Comparison of ENCODE assay signal across 19 cellular contexts in genomic region chr12:15404485-15404884, GRCh38.
A peak's percentile ranks its signal among the peaks of the same experiment; 100 is the strongest.
DNase-seq lines count a peak whose midpoint lies in the region; ATAC-seq, FAIRE-seq and TF ChIP-seq lines count a peak whose summit lies in the region.
"Had no signal": no experiment of that assay in that cellular context is flagged by ENCODE, and none has a peak within 500 bp of the region (broad histone marks: within the 10 kb centered on the region; RNA-seq: fewer than 3 reads in every experiment).

No MANE protein-coding gene starts in this region.

- H3K4me3 Mint-ChIP-seq in activated CD4-positive, alpha-beta T cell treated with anti-CD3 and anti-CD28 coated beads, Interleukin-2, amount 10 ng/mL, durations not matched to agents 24 days and 14 days: no peak overlapping the region
- H3K4me3 Mint-ChIP-seq: activated naive CD4-positive, alpha-beta T cell treated with anti-CD3 and anti-CD28 coated beads, Interleukin-2, amount 50 U/mL, for 24 hours; H9; stimulated activated memory B cell treated with anti-CD40 and anti-IgM and Interleukin-4, amounts not matched to agents 10 μg/mL and 1 μg/mL and 100 μg/mL, for 72 hours; T-helper 17 cell had no signal

- no peak for FAIRE-seq in bronchial epithelial cell (lab: Jason Lieb, UNC)
- FAIRE-seq: kidney, small intestine had no signal

- H3K27ac Mint-ChIP-seq in activated CD4-positive, alpha-beta T cell treated with anti-CD3 and anti-CD28 coated beads, Interleukin-2, amount 10 ng/mL, durations not matched to agents 24 days and 14 days: no peak overlapping the region
- H3K27ac Mint-ChIP-seq: activated naive CD4-positive, alpha-beta T cell treated with anti-CD3 and anti-CD28 coated beads, Interleukin-2, amount 50 U/mL, for 24 hours; H9; stimulated activated memory B cell treated with anti-CD40 and anti-IgM and Interleukin-4, amounts not matched to agents 10 μg/mL and 1 μg/mL and 100 μg/mL, for 72 hours; T-helper 17 cell had no signal

- H3K4me3 ChIP-seq in AG04449 (ENCODE audit: low read depth, low read length): no peak overlapping the region
- no peak overlapping the region for H3K4me3 ChIP-seq in bronchial epithelial cell (ENCODE audit: low read depth, low read length)
- H3K4me3 ChIP-seq in lower leg skin (ENCODE audit: low read depth, poor library complexity, severe bottlenecking): no peak overlapping the region

- no peaks in the 10 kb centered on the region for H3K36me3 ChIP-seq in bronchial epithelial cell (ENCODE audit: control insufficient read depth, insufficient read depth, low read length)

- CTCF ChIA-PET in AG04449 (lab: Yijun Ruan, JAX): no interaction called here

- ATAC-seq in HG02763 (IDR thresholded peaks at IDR 0.05; ENCODE audit: unreplicated experiment): no peak
- ATAC-seq: Right ventricle myocardium inferior; stimulated activated memory B cell treated with anti-CD40 and anti-IgM and Interleukin-4, amounts not matched to agents 10 μg/mL and 1 μg/mL and 100 μg/mL, for 72 hours; T-helper 17 cell had no signal

- peak; percentile 21 for DNase-seq in AG04449 (ENCODE audit: low read depth, low spot score)
- peak; percentile 57 for DNase-seq in HT1080 (ENCODE audit: low read depth)
- peak; percentile 81 for DNase-seq in bronchial epithelial cell (ENCODE audit: low read depth)
- peak; percentile 81 for DNase-seq in kidney glomerular epithelial cell (lab: John Stamatoyannopoulos, UW)
- no peak for DNase-seq in lower leg skin (ENCODE audit: low spot score in 2 of 2)
- no peak for DNase-seq in activated CD4-positive, alpha-beta T cell treated with anti-CD3 and anti-CD28 coated beads, Interleukin-2, amount 10 ng/mL, durations not matched to agents 24 days and 14 days
- no peak for DNase-seq in HT-29 (ENCODE audit: low spot score)
- DNase-seq: H9, IMR-90, kidney, NCI-H2081 treated with DMSO at 0.1 percent for 48 hours, NCI-H82, occipital lobe, small intestine, T-helper 17 cell had no signal

- H3K36me3 Mint-ChIP-seq in activated CD4-positive, alpha-beta T cell treated with anti-CD3 and anti-CD28 coated beads, Interleukin-2, amount 10 ng/mL, durations not matched to agents 24 days and 14 days (ENCODE audit: low read depth): no peaks in the 10 kb centered on the region
- H3K36me3 Mint-ChIP-seq: activated naive CD4-positive, alpha-beta T cell treated with anti-CD3 and anti-CD28 coated beads, Interleukin-2, amount 50 U/mL, for 24 hours; stimulated activated memory B cell treated with anti-CD40 and anti-IgM and Interleukin-4, amounts not matched to agents 10 μg/mL and 1 μg/mL and 100 μg/mL, for 72 hours had no signal

- TF ChIP-seq CTCF in AG04449 (IDR thresholded peaks at IDR 0.05; ENCODE audit: insufficient read depth, low read length, missing control alignments): no peak
- TF ChIP-seq CTCF in bronchial epithelial cell (IDR thresholded peaks at IDR 0.05; ENCODE audit: insufficient read depth, low read length, severe bottlenecking): no peak
- TF ChIP-seq CTCF in lower leg skin (IDR thresholded peaks at IDR 0.05): no peak

- TF ChIP-seq POLR2A in lower leg skin (IDR thresholded peaks at IDR 0.05): no peak

- intact Hi-C loops in lower leg skin (cut with DNase I; ENCODE audit: low total_unique reads): no loop called here
- intact Hi-C loops in activated CD4-positive, alpha-beta T cell treated with anti-CD3 and anti-CD28 coated beads, Interleukin-2, amount 10 ng/mL, durations not matched to agents 24 days and 14 days (cut with micrococcal nuclease): no loop called here

- no peaks in the 10 kb centered on the region for H3K4me1 Mint-ChIP-seq in activated CD4-positive, alpha-beta T cell treated with anti-CD3 and anti-CD28 coated beads, Interleukin-2, amount 10 ng/mL, durations not matched to agents 24 days and 14 days
- H3K4me1 Mint-ChIP-seq: H9; stimulated activated memory B cell treated with anti-CD40 and anti-IgM and Interleukin-4, amounts not matched to agents 10 μg/mL and 1 μg/mL and 100 μg/mL, for 72 hours; T-helper 17 cell had no signal

- peaks cover 3% of the 10 kb centered on the region for H3K27me3 ChIP-seq in bronchial epithelial cell (ENCODE audit: control insufficient read depth, insufficient read depth, low read length)

- WGBS in lower leg skin, 2 donors: 0 to 2% methylated on average over 1 of the region's 1 CpG

- H3K9me3 Mint-ChIP-seq in activated CD4-positive, alpha-beta T cell treated with anti-CD3 and anti-CD28 coated beads, Interleukin-2, amount 10 ng/mL, durations not matched to agents 24 days and 14 days: no peaks in the 10 kb centered on the region
- H3K9me3 Mint-ChIP-seq: activated naive CD4-positive, alpha-beta T cell treated with anti-CD3 and anti-CD28 coated beads, Interleukin-2, amount 50 U/mL, for 24 hours; H9; stimulated activated memory B cell treated with anti-CD40 and anti-IgM and Interleukin-4, amounts not matched to agents 10 μg/mL and 1 μg/mL and 100 μg/mL, for 72 hours had no signal

- H3K27me3 Mint-ChIP-seq in activated CD4-positive, alpha-beta T cell treated with anti-CD3 and anti-CD28 coated beads, Interleukin-2, amount 10 ng/mL, durations not matched to agents 24 days and 14 days: no peaks in the 10 kb centered on the region

- POLR2A ChIA-PET in AG04449 (lab: Yijun Ruan, JAX): no interaction called here

Comparison
In these comparisons a context has a peak if more than half of its experiments do, and no peak if none do; other contexts are left out.
1. DNase-seq: peak in AG04449 (single experiment), HT1080 (single experiment), bronchial epithelial cell (single experiment) and kidney glomerular epithelial cell (single experiment); none in lower leg skin (0 of 2), activated CD4-positive, alpha-beta T cell treated with anti-CD3 and anti-CD28 coated beads, Interleukin-2, amount 10 ng/mL, durations not matched to agents 24 days and 14 days (single experiment) and HT-29 (single experiment).